In the genomic region with DNA sequence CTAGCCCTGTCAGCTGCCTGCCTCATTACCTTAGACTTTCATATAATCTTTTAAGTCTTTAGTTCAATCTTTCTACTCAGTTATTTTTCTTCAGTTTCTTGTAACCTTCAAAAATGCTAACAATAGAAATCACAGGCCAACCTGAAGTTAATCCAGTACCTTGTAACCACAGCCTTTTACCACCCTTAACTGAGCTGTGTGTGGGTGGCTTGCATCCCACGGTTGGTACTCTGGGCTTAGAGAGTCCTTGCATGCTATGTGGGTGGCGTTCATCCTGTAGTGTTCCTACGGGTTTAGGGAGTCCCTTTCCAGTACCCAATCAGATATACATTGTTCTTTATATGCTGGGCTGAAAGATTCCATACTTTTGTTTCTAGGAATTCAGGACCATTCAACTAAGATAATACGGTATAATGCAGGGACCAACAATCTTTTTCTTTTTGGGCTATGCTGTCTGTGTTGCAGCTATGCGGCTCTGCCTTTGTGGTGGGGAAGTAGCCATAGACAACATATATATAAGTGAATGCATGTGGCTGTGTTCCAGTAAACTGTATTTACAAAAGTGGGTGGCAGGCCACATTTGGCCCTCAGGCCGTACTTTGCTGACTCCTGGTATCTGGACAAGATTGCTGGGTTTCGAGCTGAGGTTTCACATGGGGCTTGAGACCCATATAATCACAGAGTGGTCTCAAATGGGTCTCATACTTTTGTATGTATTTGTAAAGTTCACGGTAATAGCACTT, we compare ENCODE assay signal across 18 cellular contexts.
A peak's percentile ranks its signal among the peaks of the same experiment; 100 is the strongest.
DNase-seq lines count a peak whose midpoint lies in the region; ATAC-seq and TF ChIP-seq lines count a peak whose summit lies in the region.
"Had no signal": no experiment of that assay in that cellular context is flagged by ENCODE, and none has a peak within 500 bp of the region (broad histone marks: within the 10 kb centered on the region; RNA-seq: fewer than 3 reads in every experiment).

No MANE protein-coding gene starts in this region.

- H2AFZ ChIP-seq in DND-41 (ENCODE audit: low read depth, low read length): no peak overlapping the region
- H2AFZ ChIP-seq in PC-3 (ENCODE audit: low read length): no peak overlapping the region

- H3F3A ChIP-seq in PC-3 (ENCODE audit: low read length, unreplicated experiment): no peaks in the 10 kb centered on the region

- no peak overlapping the region for H3K27ac ChIP-seq in DND-41 (ENCODE audit: low read length)
- H3K27ac ChIP-seq in PC-3 (ENCODE audit: low read length): no peak overlapping the region
- H3K27ac ChIP-seq: KMS-11 had no signal

- no peak overlapping the region for H3K9ac ChIP-seq in DND-41 (ENCODE audit: low read depth, low read length)
- no peak overlapping the region for H3K9ac ChIP-seq in PC-3 (ENCODE audit: low read length)
- H3K9ac ChIP-seq: KMS-11 had no signal

- DNase-seq in DND-41 (no peak), ELF-1 (ENCODE audit: low read depth, low spot score) (peak; percentile 19), PC-3 (peak; percentile 47), islet precursor cell (peak; percentile 78), OCI-M2 (lab: John Stamatoyannopoulos, UW; ENCODE audit: unreplicated experiment) (no peak)
- DNase-seq in stimulated activated CD4-positive, alpha-beta T cell treated with anti-CD3 and anti-CD28 coated beads, Interleukin-2, amount 100 ng/mL, for 48 hours: no peak
- DNase-seq: ACHN, GF-D8, MV-4-11, NCI-H2029, NCI-H2171 treated with DMSO at 0.1 percent for 48 hours, NCI-H510A treated with DMSO at 0.1 percent for 48 hours, SHP77 treated with DMSO at 0.1 percent for 48 hours, T-helper 2 cell had no signal

- ATAC-seq in DND-41 (ENCODE audit: insufficient read depth, low read depth): peak; percentile 47; the same call in 1 of the 3 replicates
- peak; percentile 45 for ATAC-seq in PC-3
- ATAC-seq in HG03439 (IDR thresholded peaks at IDR 0.05; ENCODE audit: unreplicated experiment): no peak
- ATAC-seq: HCT116, HepG2 had no signal

- H3K79me2 ChIP-seq in DND-41 (ENCODE audit: insufficient read depth, low read length) (no peaks in the 10 kb centered on the region), PC-3 (ENCODE audit: low read length) (no peaks in the 10 kb centered on the region)

- no TSS peak for BruUV-seq in PC-3 (replicated peaks; lab: Mats Ljungman, UMichigan)

- H3K4me2 ChIP-seq in DND-41 (ENCODE audit: insufficient read depth, low read length) (no peak overlapping the region), PC-3 (ENCODE audit: low read length) (no peak overlapping the region)
- H3K4me2 ChIP-seq: KMS-11 had no signal

- H3K4me3 ChIP-seq in DND-41 (ENCODE audit: low read depth in 1 of 2, low read length in 2 of 2): no peak overlapping the region
- no peak overlapping the region for H3K4me3 ChIP-seq in PC-3 (ENCODE audit: low read length)

- intact Hi-C loops in PC-3 (cut with micrococcal nuclease): no loop called here

- POLR2A ChIA-PET in PC-3 (lab: Charles Lee; ENCODE audit: unreplicated experiment): interaction anchor here (0.6 kb wide), 1 partner anchor 236 kb away, joined by 5 read pairs; no protein-coding TSS in a partner anchor

- H3K9me2 ChIP-seq in PC-3 (replicated peaks; ENCODE audit: low read length): no peaks in the 10 kb centered on the region

- H3K27me3 ChIP-seq in DND-41 (ENCODE audit: insufficient read depth, low read length, poor library complexity): no peaks in the 10 kb centered on the region
- H3K27me3 ChIP-seq in PC-3 (ENCODE audit: low read length): no peaks in the 10 kb centered on the region

- H3K4me1 ChIP-seq in DND-41 (ENCODE audit: insufficient read depth, low read length) (0 out of 2 replicates have a peak, but pooled peaks cover 4% of the 10 kb centered on the region), PC-3 (ENCODE audit: insufficient read depth, low read length) (peaks cover 6% of the 10 kb centered on the region; the same call in 1 of the 2 replicates)

- H3K36me3 ChIP-seq in DND-41 (ENCODE audit: insufficient read depth, low read length): no peaks in the 10 kb centered on the region
- no peaks in the 10 kb centered on the region for H3K36me3 ChIP-seq in PC-3 (ENCODE audit: low read depth, low read length)

- TF ChIP-seq CTCF in DND-41 (IDR thresholded peaks at IDR 0.05; ENCODE audit: borderline replicate concordance, extremely low read depth, low read length, poor library complexity, severe bottlenecking): no peak
- TF ChIP-seq CTCF in PC-3 (conservative IDR thresholded peaks at IDR 0.05; ENCODE audit: low read depth, low read length): no peak

- no peaks in the 10 kb centered on the region for H3K9me3 ChIP-seq in DND-41 (ENCODE audit: insufficient read depth, low read length, severe bottlenecking)
- H3K9me3 ChIP-seq in PC-3 (ENCODE audit: low read length): no peaks in the 10 kb centered on the region

- CTCF ChIA-PET in PC-3 (lab: Charles Lee): no interaction called here

- H4K20me1 ChIP-seq in DND-41 (ENCODE audit: insufficient read depth, low read length) (no peaks in the 10 kb centered on the region), PC-3 (ENCODE audit: low read length) (no peaks in the 10 kb centered on the region)

Comparison
In these comparisons a context has a peak if more than half of its experiments do, and no peak if none do; other contexts are left out.
1. DNase-seq: peak in ELF-1 (single experiment), PC-3 (single experiment) and islet precursor cell (single experiment); none in DND-41 (single experiment), stimulated activated CD4-positive, alpha-beta T cell treated with anti-CD3 and anti-CD28 coated beads, Interleukin-2, amount 100 ng/mL, for 48 hours (0 of 2) and OCI-M2 (single experiment).